20 cellular contexts compared by ENCODE assay signal in the genomic region with DNA sequence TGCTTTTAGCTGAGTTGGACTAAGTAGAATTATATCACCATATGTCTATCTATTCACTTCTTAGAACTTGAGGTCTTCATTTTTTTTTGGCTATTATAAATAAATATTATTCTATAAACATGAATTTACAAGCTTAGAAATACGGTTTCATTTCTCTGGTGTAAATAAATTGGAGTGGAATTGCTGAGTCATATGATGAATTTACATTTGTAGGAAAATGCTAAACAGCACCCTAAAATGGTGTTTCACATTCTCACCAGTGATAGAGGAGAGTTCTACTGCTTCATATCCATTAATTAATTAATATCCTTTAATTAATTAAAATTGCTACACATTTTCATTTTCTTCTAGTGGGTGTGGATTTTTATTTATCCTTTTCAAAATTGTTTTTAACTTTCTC.
DNase-seq lines count a peak whose midpoint lies in the region; ATAC-seq, FAIRE-seq and TF ChIP-seq lines count a peak whose summit lies in the region.
"Had no signal": no experiment of that assay in that cellular context is flagged by ENCODE, and none has a peak within 500 bp of the region (broad histone marks: within the 10 kb centered on the region; RNA-seq: fewer than 3 reads in every experiment).

No MANE protein-coding gene starts in this region.

- H3K9me3 ChIP-seq in GM23248 (ENCODE audit: low read depth) (no peaks in the 10 kb centered on the region), tibial nerve (peaks cover 0 to 19% (median 2%) of the 10 kb centered on the region in 4 donors)
- H3K9me3 ChIP-seq: Caco-2 had no signal

- H3K4me2 ChIP-seq in GM23248 (ENCODE audit: unreplicated experiment): no peak overlapping the region
- H3K4me2 ChIP-seq: GM23338 had no signal

- H3K9me2 ChIP-seq in GM23248 (ENCODE audit: insufficient read depth): no peaks in the 10 kb centered on the region

- peak; percentile 84 for FAIRE-seq in A204.1 (lab: Jason Lieb, UNC)
- FAIRE-seq: D721Med, G401.6, GM12891 had no signal

- no peak overlapping the region for H2AFZ ChIP-seq in GM23248
- H2AFZ ChIP-seq: GM23338 had no signal

- H3K79me2 ChIP-seq in GM23248 (ENCODE audit: insufficient read depth): no peaks in the 10 kb centered on the region

- DNase-seq in GM23248 (peak; percentile 18), OCI-M1 (lab: John Stamatoyannopoulos, UW) (peak; percentile 2), fibroblast of gingiva (ENCODE audit: low read depth) (peak; percentile 6), tibial nerve (ENCODE audit: low spot score in 2 of 2) (no peak), middle frontal gyrus (ENCODE audit: extremely low spot score, low spot score) (no peak)
- DNase-seq: 8988T; AML-193; Caco-2; CD4-positive, alpha-beta T cell; H9; KG1 had no signal

- ATAC-seq in HG03025 (IDR thresholded peaks at IDR 0.05; ENCODE audit: low FRiP score, unreplicated experiment) (no peak), GM18868 (IDR thresholded peaks at IDR 0.05; ENCODE audit: unreplicated experiment) (no peak)
- ATAC-seq: GM23338 had no signal

- H3K4me1 ChIP-seq in GM23248 (ENCODE audit: insufficient read depth) (no peaks in the 10 kb centered on the region; the same call in 1 of the 2 replicates), tibial nerve (no peaks in the 10 kb centered on the region)
- H3K4me1 ChIP-seq: Caco-2 had no signal

- no peaks in the 10 kb centered on the region for H4K20me1 ChIP-seq in GM23248 (ENCODE audit: insufficient read depth)

- no peaks in the 10 kb centered on the region for H3F3A ChIP-seq in GM23248 (ENCODE audit: insufficient read depth)

- no peak for TF ChIP-seq CTCF in tibial nerve (IDR thresholded peaks at IDR 0.05)

- TF ChIP-seq EP300 in tibial nerve (IDR thresholded peaks at IDR 0.05): no peak

- no peaks in the 10 kb centered on the region for H3K27me3 ChIP-seq in GM23248 (replicated peaks; ENCODE audit: insufficient read depth)
- no peaks in the 10 kb centered on the region for H3K27me3 ChIP-seq in tibial nerve

- H3K4me3 ChIP-seq in GM23248 (no peak overlapping the region), tibial nerve (no peak overlapping the region)
- H3K4me3 ChIP-seq: GM23338 had no signal

- H3K27ac ChIP-seq in GM23248: no peak overlapping the region
- no peak overlapping the region for H3K27ac ChIP-seq in tibial nerve
- H3K27ac ChIP-seq: C4-2B, HL-60 had no signal

- WGBS in GM23248 (ENCODE audit: low coverage in 1 of 2, low lambda C conversion rate in 2 of 2, missing lambda C conversion rate in 2 of 2), 2 experiments: 41 to 57% methylated on average over 1 of the region's 1 CpG
- WGBS in tibial nerve, 2 donors: 69 to 70% methylated on average over 1 of the region's 1 CpG

- TF ChIP-seq POLR2A in tibial nerve (IDR thresholded peaks at IDR 0.05): no peak

- no peak overlapping the region for H3K9ac ChIP-seq in GM23248

- in situ Hi-C loops in GM23248 (cut with MboI): no loop called here

- H3K36me3 ChIP-seq in GM23248 (ENCODE audit: low read depth) (no peaks in the 10 kb centered on the region), tibial nerve (no peaks in the 10 kb centered on the region)

Comparison
In these comparisons a context has a peak if more than half of its experiments do, and no peak if none do; other contexts are left out.
1. DNase-seq: peak in GM23248 (single experiment), OCI-M1 (single experiment) and fibroblast of gingiva (single experiment); none in tibial nerve (0 of 2) and middle frontal gyrus (single experiment).